In the genomic region with DNA sequence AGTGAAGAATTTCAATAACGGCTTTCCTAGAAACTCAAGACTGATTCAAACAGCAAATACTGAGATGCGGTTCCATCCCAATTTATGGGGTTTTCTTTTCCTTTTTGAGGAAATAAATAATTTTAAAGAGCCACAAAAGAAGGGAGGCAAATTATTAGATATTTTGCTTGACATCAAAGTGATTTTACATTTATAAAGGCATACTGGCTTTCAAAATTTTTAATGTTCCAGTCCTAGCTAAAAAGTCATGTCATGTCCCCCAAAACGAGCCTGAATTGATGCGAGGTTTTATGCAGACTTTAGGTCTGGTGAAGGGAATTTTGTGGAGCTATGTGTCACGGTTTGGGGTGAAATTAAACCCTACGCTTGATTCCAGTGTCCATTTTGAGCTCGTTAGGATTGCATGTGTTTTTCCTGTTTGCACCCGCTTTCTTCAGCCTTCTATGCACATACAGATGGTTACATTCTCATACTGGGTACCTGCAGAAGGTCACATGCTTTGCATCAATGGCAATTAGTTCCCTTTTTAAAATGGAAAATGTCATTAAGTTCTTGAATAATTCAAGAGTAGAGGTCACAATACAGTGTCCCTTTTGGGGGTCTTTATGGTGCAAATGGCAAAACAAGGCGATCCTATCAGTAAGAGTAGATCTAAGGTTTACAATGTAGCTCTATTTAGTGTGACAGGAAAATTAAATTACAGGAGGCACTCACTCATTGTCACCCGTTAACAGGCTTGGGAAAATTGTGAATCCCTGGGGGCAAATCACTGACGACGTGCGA, we compare ENCODE assay signal across 26 cellular contexts. TPM values are rescaled to one million over a fixed set of nuclear protein-coding genes. Genes with fewer than 3 reads are reported as not detected.
"Had no signal": no experiment of that assay in that cellular context is flagged by ENCODE, and none has a peak within 500 bp of the region (broad histone marks: within the 10 kb centered on the region; RNA-seq: fewer than 3 reads in every experiment).

No MANE protein-coding gene starts in this region.

- FAIRE-seq: colon, kidney had no signal

- H3K4me1 ChIP-seq: ascending aorta, lower lobe of right lung, testis, vagina had no signal

- DNase-seq: activated CD4-positive, alpha-beta T cell treated with anti-CD3 and anti-CD28 coated beads, Interleukin-2, amount 10 ng/mL, durations not matched to agents 24 days and 14 days; activated CD8-positive, alpha-beta memory T cell treated with anti-CD3 and anti-CD28 coated beads, Interleukin-2, amount 10 ng/mL, durations not matched to agents 7 days and 5 days; activated CD8-positive, alpha-beta T cell treated with anti-CD3 and anti-CD28 coated beads for 36 hours; activated gamma-delta T cell; activated naive CD4-positive, alpha-beta T cell treated with anti-CD3 and anti-CD28 coated beads, Interleukin-2, amount 50 U/mL, for 16 hours; effector memory CD8-positive, alpha-beta T cell; esophagus squamous epithelium; gastrocnemius medialis; heart left ventricle; kidney; lower lobe of right lung; naive B cell; occipital lobe; stimulated activated CD4-positive, alpha-beta T cell treated with anti-CD3 and anti-CD28 coated beads, Interleukin-2, amount 100 ng/mL, for 48 hours; stimulated activated CD8-positive, alpha-beta memory T cell treated with anti-CD3 and anti-CD28 coated beads, Interleukin-4, amount 100 ng/mL, for 48 hours; stimulated activated naive CD4-positive, alpha-beta T cell; T-helper 17 cell; testis; trophoblast cell had no signal

- H3K36me3 ChIP-seq: ascending aorta, esophagus squamous epithelium, gastrocnemius medialis, heart left ventricle, lower lobe of right lung, vagina had no signal

- H3K9me3 ChIP-seq: ascending aorta, esophagus squamous epithelium, gastrocnemius medialis, heart left ventricle, lower lobe of right lung, testis, vagina had no signal

- H3K27ac ChIP-seq: ascending aorta, esophagus squamous epithelium, gastrocnemius medialis, heart left ventricle, testis, vagina had no signal

- ATAC-seq: activated CD8-positive, alpha-beta memory T cell treated with anti-CD3 and anti-CD28 coated beads, Interleukin-2, amount 10 ng/mL, durations not matched to agents 7 days and 5 days; activated CD8-positive, alpha-beta T cell treated with anti-CD3 and anti-CD28 coated beads for 36 hours; effector memory CD8-positive, alpha-beta T cell; gastrocnemius medialis; heart left ventricle; left lobe of liver; T-helper 17 cell had no signal

- H3K4me3 ChIP-seq: ascending aorta, esophagus squamous epithelium, heart left ventricle, vagina had no signal

- H3K27me3 ChIP-seq: testis had no signal

RNA-seq across cellular contexts. Expression of gene FOXA2, which starts 17.3 kb away (rescaled TPM):
- total RNA-seq: activated CD4-positive, alpha-beta T cell treated with anti-CD3 and anti-CD28 coated beads, Interleukin-2, amount 10 ng/mL, durations not matched to agents 24 days and 14 days; activated CD8-positive, alpha-beta memory T cell treated with anti-CD3 and anti-CD28 coated beads, Interleukin-2, amount 10 ng/mL, durations not matched to agents 7 days and 5 days; activated CD8-positive, alpha-beta T cell treated with anti-CD3 and anti-CD28 coated beads for 36 hours; activated T-helper 1 cell treated with anti-CD3 and anti-CD28 coated beads, Interleukin-12 subunit alpha, Interleukin-12 subunit beta, Interleukin-2, Interleukin-4 antibody, amounts not matched to agents 30 ng/mL and 10 ng/mL and 1 ng/mL, durations not matched to agents 14 hours and 24 hours and 36 hours; ascending aorta; dermis microvascular lymphatic vessel endothelial cell; heart left ventricle; occipital lobe; T-helper 17 cell; vagina had no signal
- polyA plus RNA-seq: heart left ventricle, neural cell had no signal
